ENCODE assay signal across 14 cellular contexts in the genomic region with DNA sequence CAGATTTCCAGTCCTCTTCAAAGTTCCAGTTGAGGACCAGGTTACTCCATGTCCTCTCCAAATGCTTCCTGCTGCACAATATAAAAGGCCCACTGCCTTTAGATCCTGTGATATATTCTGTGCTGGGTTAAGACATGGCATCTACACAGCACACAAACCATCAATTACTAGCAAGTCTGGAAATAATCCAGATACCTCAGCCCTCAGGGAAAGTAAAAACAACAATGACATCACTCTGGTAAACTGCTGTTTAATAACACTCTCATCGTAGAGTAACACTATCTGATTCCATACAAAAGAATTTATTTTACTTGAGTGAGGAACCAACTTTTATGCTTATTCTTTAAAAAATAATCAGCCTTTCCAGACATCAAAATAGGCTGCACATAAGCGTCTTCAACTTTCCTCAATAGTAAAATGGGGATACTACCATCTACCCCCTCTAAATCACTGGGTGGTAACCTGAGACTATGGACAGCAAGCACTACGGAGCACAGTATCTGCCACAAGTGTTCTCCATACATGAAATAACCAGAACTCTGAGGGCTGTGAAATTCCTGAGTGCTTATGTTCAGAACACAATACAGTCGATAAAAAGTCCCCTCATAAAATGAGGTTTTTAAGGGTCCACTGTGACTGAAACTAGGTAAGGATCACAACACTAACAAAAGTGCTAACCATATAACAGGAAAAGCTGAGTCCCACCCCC. TPM values are rescaled to one million over a fixed set of nuclear protein-coding genes. Genes with fewer than 3 reads are reported as not detected.
DNase-seq lines count a peak whose midpoint lies in the region; ATAC-seq and TF ChIP-seq lines count a peak whose summit lies in the region.
"Had no signal": no experiment of that assay in that cellular context is flagged by ENCODE, and none has a peak within 500 bp of the region (broad histone marks: within the 10 kb centered on the region; RNA-seq: fewer than 3 reads in every experiment).

No MANE protein-coding gene starts in this region.

- H3K36me3 Mint-ChIP-seq in type B pancreatic cell = no peaks in the 10 kb centered on the region

- H3K4me1 ChIP-seq in SJCRH30 = peaks cover 7% of the 10 kb centered on the region

- H3K9me3 Mint-ChIP-seq in type B pancreatic cell = no peaks in the 10 kb centered on the region
- H3K9me3 Mint-ChIP-seq: activated B cell treated with CpG ODN at 0.5 μM for 24 hours; stimulated activated naive CD8-positive, alpha-beta T cell treated with anti-CD3 and anti-CD28 coated beads, Interleukin-15, Interleukin-2, amounts not matched to agents 100 ng/mL and 50 ng/mL, for 24 hours had no signal

- TF ChIP-seq CTCF in fibroblast of the aortic adventitia (IDR thresholded peaks at IDR 0.05; ENCODE audit: insufficient read depth, low read length) (no peak), type B pancreatic cell (conservative IDR thresholded peaks at IDR 0.05) (no peak)

- H3K27ac Mint-ChIP-seq in type B pancreatic cell = peak overlapping the region; percentile 19
- H3K27ac Mint-ChIP-seq: activated B cell treated with CpG ODN at 0.5 μM for 24 hours; stimulated activated naive CD8-positive, alpha-beta T cell treated with anti-CD3 and anti-CD28 coated beads, Interleukin-15, Interleukin-2, amounts not matched to agents 100 ng/mL and 50 ng/mL, for 24 hours had no signal

- no peaks in the 10 kb centered on the region for H3K36me3 ChIP-seq in SJCRH30

- no peak overlapping the region for H3K4me3 ChIP-seq in SJCRH30
- no peak overlapping the region for H3K4me3 ChIP-seq in fibroblast of the aortic adventitia (ENCODE audit: low read depth, low read length)
- H3K4me3 ChIP-seq: PC-9 had no signal

- no peak for ATAC-seq in HG03565 (IDR thresholded peaks at IDR 0.05; ENCODE audit: unreplicated experiment)
- ATAC-seq in GM21529 (IDR thresholded peaks at IDR 0.05; ENCODE audit: unreplicated experiment) = no peak

- no peaks in the 10 kb centered on the region for H3K9me3 ChIP-seq in SJCRH30 (replicated peaks)

- no peaks in the 10 kb centered on the region for H3K27me3 ChIP-seq in SJCRH30

- no peak overlapping the region for H3K4me3 Mint-ChIP-seq in type B pancreatic cell
- H3K4me3 Mint-ChIP-seq: activated B cell treated with CpG ODN at 0.5 μM for 24 hours; stimulated activated naive CD8-positive, alpha-beta T cell treated with anti-CD3 and anti-CD28 coated beads, Interleukin-15, Interleukin-2, amounts not matched to agents 100 ng/mL and 50 ng/mL, for 24 hours had no signal

- peaks cover 29% of the 10 kb centered on the region for H3K4me1 Mint-ChIP-seq in type B pancreatic cell (ENCODE audit: unreplicated experiment)
- H3K4me1 Mint-ChIP-seq: activated B cell treated with CpG ODN at 0.5 μM for 24 hours had no signal

- DNase-seq in NCI-H748 (lab: John Stamatoyannopoulos, UW; ENCODE audit: unreplicated experiment) = peak; percentile 12
- no peak for DNase-seq in NCI-H748 treated with DMSO at 0.1 percent for 48 hours (lab: John Stamatoyannopoulos, UW)
- DNase-seq in SJCRH30 = peak; percentile 10 to 64
- DNase-seq in fibroblast of the aortic adventitia (ENCODE audit: low read depth) = peak; percentile 66
- DNase-seq in type B pancreatic cell (ENCODE audit: extremely low spot score, unreplicated experiment) = no peak
- no peak for DNase-seq in NCI-H82 (lab: John Stamatoyannopoulos, UW)
- DNase-seq: activated B cell treated with CpG ODN at 0.5 μM for 24 hours; activated naive CD4-positive, alpha-beta T cell treated with anti-CD3 and anti-CD28 coated beads, Interleukin-2, amount 50 U/mL, for 16 hours; erythroblast; MV-4-11 had no signal

- no peak overlapping the region for H3K27ac ChIP-seq in SJCRH30
- H3K27ac ChIP-seq: PC-9 had no signal

- H3K27me3 Mint-ChIP-seq in type B pancreatic cell = no peaks in the 10 kb centered on the region
- H3K27me3 Mint-ChIP-seq: stimulated activated naive CD8-positive, alpha-beta T cell treated with anti-CD3 and anti-CD28 coated beads, Interleukin-15, Interleukin-2, amounts not matched to agents 100 ng/mL and 50 ng/mL, for 24 hours had no signal

RNA-seq across cellular contexts. Expression of a gene that starts 53.4 kb away (rescaled TPM):
- 0.12 and 0.35 TPM in 2 replicates for total RNA-seq in SJCRH30 (2014; rRNA removed; shearing (Covaris generic))
- 0.90 and 7.0 TPM in 2 replicates for total RNA-seq in fibroblast of the aortic adventitia (ENCODE audit: low replicate concordance)
- total RNA-seq in type B pancreatic cell (ENCODE audit: low replicate concordance) = 21.5 and 77.7 TPM in 2 replicates

Comparison
In these comparisons a context has a peak if more than half of its experiments do, and no peak if none do; other contexts are left out.
1. DNase-seq: peak in NCI-H748 (single experiment), SJCRH30 (2 of 2) and fibroblast of the aortic adventitia (single experiment); none in NCI-H748 treated with DMSO at 0.1 percent for 48 hours (single experiment), type B pancreatic cell (single experiment) and NCI-H82 (single experiment).